ENCODE assay signal across 8 cellular contexts in genomic region chr18:2655954-2656236, GRCh38. TPM values are rescaled to one million over a fixed set of nuclear protein-coding genes. Genes with fewer than 3 reads are reported as not detected.
A peak's percentile ranks its signal among the peaks of the same experiment; 100 is the strongest.
DNase-seq lines count a peak whose midpoint lies in the region; ATAC-seq and TF ChIP-seq lines count a peak whose summit lies in the region.

No MANE protein-coding gene starts in this region.

- no peak overlapping the region for H3K4ac ChIP-seq in H9 (ENCODE audit: low read depth, low read length)
- peak overlapping the region; percentile 41 for H3K4ac ChIP-seq in trophoblast cell (ENCODE audit: low read depth, low read length)

- H3K23me2 ChIP-seq in H9 (ENCODE audit: insufficient read length, low read depth, low read length, poor library complexity, severe bottlenecking): peaks cover 11% of the 10 kb centered on the region

- H4K20me1 ChIP-seq in H9 (ENCODE audit: control insufficient read depth, insufficient read depth, insufficient read length): no peaks in the 10 kb centered on the region

- no peak overlapping the region for H2BK20ac ChIP-seq in H9 (ENCODE audit: low read depth, low read length, poor library complexity, severe bottlenecking)

- TF ChIP-seq POLR2A in erythroblast (IDR thresholded peaks at IDR 0.05; ENCODE audit: low read length): peak; percentile 60

- DNase-seq in GM04503 (ENCODE audit: low read depth) (peak; percentile 12), H9 (no peak), RWPE2 (ENCODE audit: low spot score) (peak; percentile 57), erythroblast (lab: John Stamatoyannopoulos, UW) (peak in 1 of 2 experiments; percentile 89), trophoblast cell (no peak), RPMI8226 (no peak), GM19240 (ENCODE audit: insufficient read length, low spot score) (no peak)

- H3K4me2 ChIP-seq in H9 (ENCODE audit: insufficient read depth, insufficient read length, low read length) (peak overlapping the region; percentile 75), trophoblast cell (ENCODE audit: low read length) (peak overlapping the region; percentile 68)

- H2BK15ac ChIP-seq in H9 (ENCODE audit: low read depth, low read length): no peak overlapping the region

- peaks cover 27 to 30% of the 10 kb centered on the region in 2 experiments for H3K4me1 Mint-ChIP-seq in H9

- peak overlapping the region; percentile 72 for H3K14ac ChIP-seq in H9 (ENCODE audit: insufficient read depth, low read length)
- H3K14ac ChIP-seq in trophoblast cell (ENCODE audit: low read length): peak overlapping the region; percentile 68

- H3K79me1 ChIP-seq in H9 (ENCODE audit: insufficient read depth, low read depth, low read length, poor library complexity, severe bottlenecking) (no peaks in the 10 kb centered on the region), trophoblast cell (ENCODE audit: low read length) (peaks cover 16% of the 10 kb centered on the region)

- H3T11ph ChIP-seq in H9 (ENCODE audit: low read length): no peak overlapping the region

- H3K27me3 Mint-ChIP-seq in H9 (ENCODE audit: low read depth): peaks cover 37% of the 10 kb centered on the region

- peak overlapping the region; percentile 92 to 94 for H3K4me3 Mint-ChIP-seq in H9

- H3K4me3 ChIP-seq in RWPE2 (ENCODE audit: severe bottlenecking) (peak overlapping the region; percentile 81), trophoblast cell (ENCODE audit: low read depth, low read length) (peak overlapping the region; percentile 99)

- H3K9ac ChIP-seq in H9 (ENCODE audit: extremely low read depth, insufficient read length, low read length) (peak overlapping the region; percentile 69), trophoblast cell (ENCODE audit: low read length) (peak overlapping the region; percentile 8)

- peak overlapping the region; percentile 24 for H4K12ac ChIP-seq in trophoblast cell (ENCODE audit: low read depth, low read length)

- H2BK5ac ChIP-seq in H9 (ENCODE audit: insufficient read length, low read length): no peak overlapping the region
- H2BK5ac ChIP-seq in trophoblast cell (ENCODE audit: low read depth, low read length, poor library complexity): peak overlapping the region; percentile 44

- peaks cover 19% of the 10 kb centered on the region for H3K36me3 ChIP-seq in RWPE2 (ENCODE audit: low read depth)
- peaks cover 0 to 4% of the 10 kb centered on the region in 2 experiments for H3K36me3 ChIP-seq in trophoblast cell (ENCODE audit: control insufficient read depth in 1 of 2, insufficient read depth in 2 of 2, low read length in 2 of 2)

- H3K9me3 Mint-ChIP-seq in H9: peaks cover 0 to 2% of the 10 kb centered on the region in 2 experiments; a peak in 2 of 5 replicates

- no peak overlapping the region for H2BK120ac ChIP-seq in H9 (ENCODE audit: low read depth, low read length, poor library complexity, severe bottlenecking)
- peak overlapping the region; percentile 39 for H2BK120ac ChIP-seq in trophoblast cell (ENCODE audit: insufficient read depth, low read length, poor library complexity)

- WGBS in H9 (ENCODE audit: extremely low coverage, insufficient read length, low lambda C conversion rate): no CpG with 5 or more reads among the region's 37 CpGs
- no CpG with 5 or more reads among the region's 37 CpGs for WGBS in trophoblast cell (ENCODE audit: extremely low coverage, insufficient coverage, insufficient read length)

- no peak overlapping the region for H3K56ac ChIP-seq in H9 (ENCODE audit: insufficient read length, low read depth, low read length)

- ATAC-seq in RWPE2 (ENCODE audit: low read depth) (no peak; the same call in 1 of the 3 replicates), GM21360 (IDR thresholded peaks at IDR 0.05; ENCODE audit: unreplicated experiment) (no peak)

- H4K8ac ChIP-seq in H9 (replicated peaks; ENCODE audit: insufficient read length, low read depth, low read length): no peak overlapping the region
- peak overlapping the region; percentile 64 for H4K8ac ChIP-seq in trophoblast cell (ENCODE audit: low read depth, low read length)

- peaks cover 17% of the 10 kb centered on the region; the same call in 1 of the 2 replicates for H3K27me3 ChIP-seq in H9 (ENCODE audit: insufficient read depth, low read length)
- no peaks in the 10 kb centered on the region for H3K27me3 ChIP-seq in RWPE2 (ENCODE audit: insufficient read depth, poor library complexity, severe bottlenecking)
- H3K27me3 ChIP-seq in trophoblast cell (ENCODE audit: insufficient read depth, low read length): no peaks in the 10 kb centered on the region

- no peak overlapping the region for H3K23ac ChIP-seq in H9 (ENCODE audit: insufficient read length, low read depth, low read length)
- no peak overlapping the region for H3K23ac ChIP-seq in trophoblast cell (ENCODE audit: low read length)

- H3K18ac ChIP-seq in H9 (ENCODE audit: insufficient read length, low read depth, low read length): no peak overlapping the region
- peak overlapping the region; percentile 60 for H3K18ac ChIP-seq in trophoblast cell (ENCODE audit: low read length)

- no peak; the same call in 2 of the 3 replicates for TF ChIP-seq CTCF in H9 (conservative IDR thresholded peaks at IDR 0.05)
- no peak for TF ChIP-seq CTCF in RWPE2 (IDR thresholded peaks at IDR 0.05; ENCODE audit: poor library complexity, severe bottlenecking)

- H4K91ac ChIP-seq in H9 (ENCODE audit: insufficient read length, low read depth, low read length): no peak overlapping the region
- peak overlapping the region; percentile 89 for H4K91ac ChIP-seq in trophoblast cell (ENCODE audit: low read depth, low read length)

- H4K5ac ChIP-seq in H9 (ENCODE audit: insufficient read length, low read depth, low read length): no peak overlapping the region

- H2AFZ ChIP-seq in H9 (ENCODE audit: low read length) (no peak overlapping the region), trophoblast cell (ENCODE audit: insufficient read depth, low read length, poor library complexity) (peak overlapping the region; percentile 42)

- H3K27ac Mint-ChIP-seq in H9: peak overlapping the region in 2 of 3 experiments; percentile 83 to 94; a peak in 3 of 7 replicates

- H3K4me1 ChIP-seq in H9 (ENCODE audit: insufficient read depth, low read length) (peaks cover 2% of the 10 kb centered on the region; the same call in 1 of the 2 replicates), RWPE2 (ENCODE audit: insufficient read depth, poor library complexity, severe bottlenecking) (peaks cover 26% of the 10 kb centered on the region), trophoblast cell (ENCODE audit: control insufficient read depth in 1 of 2, insufficient read depth in 2 of 2, low read length in 2 of 2) (peaks cover 2% of the 10 kb centered on the region in 2 experiments)

- H3K27ac ChIP-seq in H9 (ENCODE audit: insufficient read length, low read depth, low read length): no peak overlapping the region
- H3K27ac ChIP-seq in RWPE2 (ENCODE audit: poor library complexity, severe bottlenecking): peak overlapping the region; percentile 71
- peak overlapping the region; percentile 92 for H3K27ac ChIP-seq in trophoblast cell (ENCODE audit: low read depth, low read length)

- H3K79me2 ChIP-seq in H9 (ENCODE audit: insufficient read depth, low read length) (peaks cover 8% of the 10 kb centered on the region; the same call in 1 of the 2 replicates), trophoblast cell (ENCODE audit: control insufficient read depth, insufficient read depth, low read length, poor library complexity) (peaks cover 25% of the 10 kb centered on the region)

- H2BK12ac ChIP-seq in H9 (ENCODE audit: insufficient read length, low read depth, low read length): no peak overlapping the region
- no peak overlapping the region for H2BK12ac ChIP-seq in trophoblast cell (ENCODE audit: low read length)

- H3K9me3 ChIP-seq in H9 (ENCODE audit: control insufficient read depth, low read depth, low read length) (no peaks in the 10 kb centered on the region), RWPE2 (ENCODE audit: severe bottlenecking) (no peaks in the 10 kb centered on the region), trophoblast cell (ENCODE audit: insufficient read depth, low read depth, low read length) (no peaks in the 10 kb centered on the region)

- H2AK5ac ChIP-seq in H9 (ENCODE audit: insufficient read length, low read length) (no peak overlapping the region), trophoblast cell (ENCODE audit: low read length) (no peak overlapping the region)

- peaks cover 3 to 6% (median 3%) of the 10 kb centered on the region in 3 experiments for H3K36me3 Mint-ChIP-seq in H9 (ENCODE audit: insufficient read depth in 1 of 3, low read depth in 3 of 3)

RNA-seq across cellular contexts. Expression of gene SMCHD1, which starts 0.4 kb away (rescaled TPM):
- 45.1 and 53.5 TPM in 2 replicates for total RNA-seq in H9 (2021)
- polyA plus RNA-seq in trophoblast cell (2013): 32.4 and 35.5 TPM in 2 replicates

Comparison
In these comparisons a context has a peak if more than half of its experiments do, and no peak if none do; other contexts are left out.
1. DNase-seq: peak in GM04503 (single experiment) and RWPE2 (single experiment); none in H9 (single experiment), trophoblast cell (0 of 2), RPMI8226 (single experiment) and GM19240 (single experiment).